1 cellular context compared by ENCODE assay signal in the genomic region with DNA sequence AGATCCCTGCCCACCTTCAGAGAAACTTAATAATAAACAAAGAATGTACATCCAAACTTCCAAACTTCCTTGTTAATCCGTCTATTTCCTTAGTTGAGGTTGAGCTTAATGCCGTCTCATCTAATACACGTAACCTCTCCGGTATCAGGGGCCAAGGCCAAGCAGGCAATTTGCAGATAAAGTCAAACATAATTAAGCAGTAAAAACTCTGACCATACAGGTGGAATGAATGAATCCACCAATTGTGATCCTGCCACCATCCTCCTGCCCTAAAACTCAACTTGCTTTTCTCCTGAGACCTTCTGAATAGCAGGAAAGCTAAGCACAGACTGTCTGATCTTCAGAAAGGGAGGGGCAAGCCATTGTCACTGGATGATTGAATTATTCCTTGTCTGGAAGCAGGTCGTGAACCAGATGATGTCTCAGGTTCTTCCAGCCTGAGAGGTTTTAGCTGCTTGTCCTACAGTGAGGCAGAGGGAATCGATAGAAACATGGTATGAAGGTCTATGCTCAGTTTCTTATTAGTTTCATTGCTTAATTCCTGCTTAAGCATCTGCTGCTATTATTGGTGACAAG.
TF ChIP-seq lines count a peak whose summit lies in the region.

No MANE protein-coding gene starts in this region.

TF ChIP-seq in HepG2, 621 proteins besides CTCF, POLR2A, EP300 and RAD21 (continued from another document):
- TF ChIP-seq, protein P1, sequence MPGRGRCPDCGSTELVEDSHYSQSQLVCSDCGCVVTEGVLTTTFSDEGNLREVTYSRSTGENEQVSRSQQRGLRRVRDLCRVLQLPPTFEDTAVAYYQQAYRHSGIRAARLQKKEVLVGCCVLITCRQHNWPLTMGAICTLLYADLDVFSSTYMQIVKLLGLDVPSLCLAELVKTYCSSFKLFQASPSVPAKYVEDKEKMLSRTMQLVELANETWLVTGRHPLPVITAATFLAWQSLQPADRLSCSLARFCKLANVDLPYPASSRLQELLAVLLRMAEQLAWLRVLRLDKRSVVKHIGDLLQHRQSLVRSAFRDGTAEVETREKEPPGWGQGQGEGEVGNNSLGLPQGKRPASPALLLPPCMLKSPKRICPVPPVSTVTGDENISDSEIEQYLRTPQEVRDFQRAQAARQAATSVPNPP (CRISPR knock-in tag; IDR thresholded peaks at IDR 0.05), result no peak
